In genomic region chr7:91719008-91719407, GRCh38 we compare ENCODE assay signal across 2 cellular contexts.
TF ChIP-seq lines count a peak whose summit lies in the region.

No MANE protein-coding gene starts in this region.

TF ChIP-seq in SK-N-SH treated with all-trans-retinoic acid at 6 μM for 48 hours, 23 proteins besides CTCF, POLR2A, EP300 and RAD21:
- TF ChIP-seq ISL1 (CRISPR knock-in tag; IDR thresholded peaks at IDR 0.05) (peak; percentile 69), OSR1 (CRISPR knock-in tag; IDR thresholded peaks at IDR 0.05) (no peak), CSDC2 (CRISPR knock-in tag; IDR thresholded peaks at IDR 0.05) (no peak), CSRNP3 (CRISPR knock-in tag; IDR thresholded peaks at IDR 0.05) (no peak)
TF ChIP-seq in SK-N-SH treated with all-trans-retinoic acid at 6 μM for 48 hours: peak in this region for 1.

TF ChIP-seq in SK-N-SH, 30 proteins besides CTCF, POLR2A, EP300 and RAD21:
- TF ChIP-seq, protein P1, sequence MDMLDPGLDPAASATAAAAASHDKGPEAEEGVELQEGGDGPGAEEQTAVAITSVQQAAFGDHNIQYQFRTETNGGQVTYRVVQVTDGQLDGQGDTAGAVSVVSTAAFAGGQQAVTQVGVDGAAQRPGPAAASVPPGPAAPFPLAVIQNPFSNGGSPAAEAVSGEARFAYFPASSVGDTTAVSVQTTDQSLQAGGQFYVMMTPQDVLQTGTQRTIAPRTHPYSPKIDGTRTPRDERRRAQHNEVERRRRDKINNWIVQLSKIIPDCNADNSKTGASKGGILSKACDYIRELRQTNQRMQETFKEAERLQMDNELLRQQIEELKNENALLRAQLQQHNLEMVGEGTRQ (IDR thresholded peaks at IDR 0.05; ENCODE audit: borderline replicate concordance, low read depth, low read length), result no peak
- TF ChIP-seq FOXM1 (IDR thresholded peaks at IDR 0.05; ENCODE audit: low read depth) (no peak), TAF1 (IDR thresholded peaks at IDR 0.05; ENCODE audit: borderline replicate concordance, low read depth, low read length) (no peak), RXRA (IDR thresholded peaks at IDR 0.05; ENCODE audit: borderline replicate concordance, low read depth) (no peak), ELF1 (IDR thresholded peaks at IDR 0.05) (no peak)
- TF ChIP-seq, protein P2, sequence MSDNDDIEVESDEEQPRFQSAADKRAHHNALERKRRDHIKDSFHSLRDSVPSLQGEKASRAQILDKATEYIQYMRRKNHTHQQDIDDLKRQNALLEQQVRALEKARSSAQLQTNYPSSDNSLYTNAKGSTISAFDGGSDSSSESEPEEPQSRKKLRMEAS (IDR thresholded peaks at IDR 0.05; ENCODE audit: low read depth), result no peak
